Comparison of ENCODE assay signal across 37 cellular contexts in genomic region chr12:92583910-92584309, GRCh38.
A peak's percentile ranks its signal among the peaks of the same experiment; 100 is the strongest.
DNase-seq lines count a peak whose midpoint lies in the region; ATAC-seq, FAIRE-seq and TF ChIP-seq lines count a peak whose summit lies in the region.
"Had no signal": no experiment of that assay in that cellular context is flagged by ENCODE, and none has a peak within 500 bp of the region (broad histone marks: within the 10 kb centered on the region; RNA-seq: fewer than 3 reads in every experiment).

No MANE protein-coding gene starts in this region.

- H3K27me3 Mint-ChIP-seq in GM23338 (ENCODE audit: insufficient read depth, low read depth, poor library complexity) (peaks cover 2% of the 10 kb centered on the region), endodermal cell (ENCODE audit: insufficient read depth) (no peaks in the 10 kb centered on the region)
- H3K27me3 Mint-ChIP-seq: B cell; CD4-positive, alpha-beta memory T cell; CD4-positive, alpha-beta T cell; CD4-positive, CD25-positive, alpha-beta regulatory T cell; CD8-positive, alpha-beta memory T cell had no signal

- DNase-seq in HepG2 (ENCODE audit: low spot score) = no peak
- no peak for DNase-seq in right lobe of liver
- no peak for DNase-seq in GM23338 (ENCODE audit: low spot score)
- no peak for DNase-seq in K562 (ENCODE audit: extremely low read depth in 1 of 4, low spot score in 3 of 4)
- DNase-seq in endodermal cell = no peak
- DNase-seq in A673 (ENCODE audit: low spot score) = no peak
- no peak for DNase-seq in trophoblast cell
- DNase-seq in left lobe of liver (ENCODE audit: low spot score) = no peak
- DNase-seq: 8988T; ACHN; AML-193; BE2C; C1 segment of cervical spinal cord; Caco-2; Calu3; CD4-positive, alpha-beta memory T cell; CD4-positive, alpha-beta T cell; CD4-positive, CD25-positive, alpha-beta regulatory T cell; CD8-positive, alpha-beta memory T cell; CD8-positive, alpha-beta T cell; COR-L47; DMS 273 treated with DMSO at 0.1 percent for 48 hours; DMS153; DMS53; DMS79; DMS79 treated with DMSO at 0.1 percent for 48 hours; DND-41; EL had no signal

- no peak overlapping the region for H2BK120ac ChIP-seq in trophoblast cell (ENCODE audit: insufficient read depth, low read length, poor library complexity)

- H4K91ac ChIP-seq in trophoblast cell (ENCODE audit: low read depth, low read length) = no peak overlapping the region

- no peak overlapping the region for H3K14ac ChIP-seq in trophoblast cell (ENCODE audit: low read length)

- TF ChIP-seq RAD21 in HepG2 (CRISPR knock-in tag; IDR thresholded peaks at IDR 0.05) = no peak
- no peak for TF ChIP-seq RAD21 in K562 (CRISPR knock-in tag; conservative IDR thresholded peaks at IDR 0.05 in 1 of 2, IDR thresholded peaks at IDR 0.05 in 1 of 2)

- H3K9ac ChIP-seq in HepG2 (ENCODE audit: insufficient read depth, low read depth, low read length) (no peak overlapping the region), K562 (ENCODE audit: insufficient read depth in 1 of 2, low read depth in 2 of 2, low read length in 2 of 2) (no peak overlapping the region), endodermal cell (ENCODE audit: extremely low read depth, low read length, poor library complexity, severe bottlenecking) (no peak overlapping the region), trophoblast cell (ENCODE audit: low read length) (no peak overlapping the region)
- H3K9ac ChIP-seq: BLaER1; BLaER1 treated with 17β-estradiol and CSF1 and Interleukin-3, amounts not matched to agents 10 nM and 100 nM had no signal

- no peak overlapping the region for H3K4ac ChIP-seq in trophoblast cell (ENCODE audit: low read depth, low read length)

- H3K4me3 Mint-ChIP-seq in GM23338 = no peak overlapping the region
- H3K4me3 Mint-ChIP-seq in endodermal cell = no peak overlapping the region
- H3K4me3 Mint-ChIP-seq: B cell; CD14-positive monocyte; CD4-positive, alpha-beta memory T cell; CD4-positive, alpha-beta T cell; CD4-positive, CD25-positive, alpha-beta regulatory T cell; CD8-positive, alpha-beta memory T cell; CD8-positive, alpha-beta T cell had no signal

- ATAC-seq in HepG2 (no peak), right lobe of liver (no peak), GM23338 (no peak), K562 (no peak), left lobe of liver (no peak)
- ATAC-seq: A549; CD8-positive, alpha-beta T cell had no signal

- in situ Hi-C loops in HepG2 (cut with HindIII; ENCODE audit: extremely low pct_ligation_motif_present, low pct_unique_long_range_greater_than_20kb) (no loop called here), K562 (cut with MboI) (no loop called here)

- no peak overlapping the region for H3K18ac ChIP-seq in trophoblast cell (ENCODE audit: low read length)

- peaks cover 7% of the 10 kb centered on the region; the same call in 2 of the 3 replicates for H3K4me1 Mint-ChIP-seq in GM23338
- peaks cover 16% of the 10 kb centered on the region for H3K4me1 Mint-ChIP-seq in endodermal cell
- H3K4me1 Mint-ChIP-seq: CD4-positive, alpha-beta memory T cell had no signal

- peaks cover 2% of the 10 kb centered on the region; the same call in 2 of the 3 replicates for H3K36me3 Mint-ChIP-seq in GM23338 (ENCODE audit: low read depth)
- no peaks in the 10 kb centered on the region for H3K36me3 Mint-ChIP-seq in endodermal cell (ENCODE audit: low read depth)
- H3K36me3 Mint-ChIP-seq: CD14-positive monocyte; CD4-positive, CD25-positive, alpha-beta regulatory T cell; CD8-positive, alpha-beta T cell had no signal

- WGBS in HepG2 (ENCODE audit: low lambda C conversion rate) = 4% methylated on average over 2 of the region's 2 CpGs
- WGBS in right lobe of liver (ENCODE audit: insufficient coverage, low coverage, low lambda C conversion rate, missing lambda C conversion rate) = 70% methylated on average over 2 of the region's 2 CpGs
- WGBS in K562 (ENCODE audit: insufficient coverage, low coverage, missing lambda C conversion rate) = 0% methylated on average over 2 of the region's 2 CpGs
- 90 to 93% methylated on average over 2 of the region's 2 CpGs for WGBS in endodermal cell (ENCODE audit: insufficient coverage in 1 of 2, insufficient read length in 1 of 2), 2 experiments
- no CpG with 5 or more reads among the region's 2 CpGs for WGBS in trophoblast cell (ENCODE audit: extremely low coverage, insufficient coverage, insufficient read length)

- TF ChIP-seq EP300 in HepG2 (IDR thresholded peaks at IDR 0.05; ENCODE audit: low read depth in 2 of 2, low read length in 2 of 2) (no peak), HepG2 (CRISPR knock-in tag; IDR thresholded peaks at IDR 0.05; ENCODE audit: borderline replicate concordance) (no peak), K562 (IDR thresholded peaks at IDR 0.05; ENCODE audit: low read length) (no peak)

- H4K20me1 ChIP-seq in HepG2 (ENCODE audit: insufficient read depth, low read length) (no peaks in the 10 kb centered on the region), GM23338 (replicated peaks; ENCODE audit: insufficient read depth) (no peaks in the 10 kb centered on the region), K562 (replicated peaks; ENCODE audit: control insufficient read depth, insufficient read depth, low read length) (no peaks in the 10 kb centered on the region)
- H4K20me1 ChIP-seq: BLaER1; BLaER1 treated with 17β-estradiol and CSF1 and Interleukin-3, amounts not matched to agents 10 nM and 100 nM had no signal

- no peaks in the 10 kb centered on the region for H3F3A ChIP-seq in GM23338 (replicated peaks; ENCODE audit: low read depth)

- H3K4me2 ChIP-seq in HepG2 (ENCODE audit: low read depth, low read length) = no peak overlapping the region
- H3K4me2 ChIP-seq in GM23338 = no peak overlapping the region
- H3K4me2 ChIP-seq in K562 (ENCODE audit: insufficient read depth, low read length) = no peak overlapping the region
- H3K4me2 ChIP-seq in trophoblast cell (ENCODE audit: low read length) = no peak overlapping the region
- H3K4me2 ChIP-seq: A549; BLaER1; BLaER1 treated with 17β-estradiol and CSF1 and Interleukin-3, amounts not matched to agents 10 nM and 100 nM had no signal

- no peak overlapping the region for H4K12ac ChIP-seq in trophoblast cell (ENCODE audit: low read depth, low read length)

- H3K27ac ChIP-seq in HepG2 (ENCODE audit: extremely low read length, insufficient read depth, low read length) = no peak overlapping the region
- no peak overlapping the region for H3K27ac ChIP-seq in right lobe of liver
- no peak overlapping the region for H3K27ac ChIP-seq in GM23338 (ENCODE audit: low read depth)
- no peak overlapping the region for H3K27ac ChIP-seq in K562 (ENCODE audit: extremely low read depth, low read depth, low read length)
- no peak overlapping the region for H3K27ac ChIP-seq in endodermal cell (ENCODE audit: low read depth, low read length)
- no peak overlapping the region for H3K27ac ChIP-seq in A673 (ENCODE audit: low read depth, low read length, poor library complexity, severe bottlenecking)
- H3K27ac ChIP-seq in trophoblast cell (ENCODE audit: low read depth, low read length) = no peak overlapping the region
- H3K27ac ChIP-seq: 22Rv1, A549, BLaER1, C4-2B had no signal

- H3K9me2 ChIP-seq in GM23338 (ENCODE audit: insufficient read depth) = peaks cover 4% of the 10 kb centered on the region; the same call in 1 of the 2 replicates

- H3K4me3 ChIP-seq in HepG2 (replicated peaks in 1 of 3; ENCODE audit: insufficient read depth in 1 of 3, low read depth in 2 of 3, low read length in 3 of 3) (no peak overlapping the region), right lobe of liver (no peak overlapping the region), GM23338 (no peak overlapping the region), K562 (no peak overlapping the region), endodermal cell (ENCODE audit: low read length) (peak overlapping the region; percentile 59), A673 (ENCODE audit: low read depth, low read length, poor library complexity, severe bottlenecking) (no peak overlapping the region), trophoblast cell (ENCODE audit: low read depth, low read length) (no peak overlapping the region)
- H3K4me3 ChIP-seq: A549; BLaER1; BLaER1 treated with 17β-estradiol and CSF1 and Interleukin-3, amounts not matched to agents 10 nM and 100 nM had no signal

- FAIRE-seq in HepG2 (lab: Jason Lieb, UNC) = no peak
- FAIRE-seq in K562 (lab: Jason Lieb, UNC) = no peak
- FAIRE-seq: A204.1, A549, D721Med had no signal

- CTCF ChIA-PET in HepG2 (lab: Yijun Ruan, JAX; ENCODE audit: low intra/inter-chr PET ratio, low total read pairs) (no interaction called here), K562 (lab: Yijun Ruan, JAX; ENCODE audit: low intra/inter-chr PET ratio) (no interaction called here), A673 (lab: Charles Lee) (no interaction called here)

- intact Hi-C loops in HepG2 (cut with micrococcal nuclease; ENCODE audit: unreplicated experiment) (no loop called here), right lobe of liver (cut with DNase I) (no loop called here), K562 (cut with micrococcal nuclease) (no loop called here), A673 (cut with micrococcal nuclease; ENCODE audit: unreplicated experiment) (no loop called here)

- no peaks in the 10 kb centered on the region for H3K79me2 ChIP-seq in HepG2 (ENCODE audit: insufficient read depth, low read length)
- H3K79me2 ChIP-seq in GM23338 (replicated peaks; ENCODE audit: insufficient read depth) = no peaks in the 10 kb centered on the region
- no peaks in the 10 kb centered on the region for H3K79me2 ChIP-seq in K562 (ENCODE audit: control insufficient read depth, insufficient read depth, low read length)
- H3K79me2 ChIP-seq in trophoblast cell (ENCODE audit: control insufficient read depth, insufficient read depth, low read length, poor library complexity) = no peaks in the 10 kb centered on the region

- H4K8ac ChIP-seq in trophoblast cell (ENCODE audit: low read depth, low read length) = no peak overlapping the region

- H2AK5ac ChIP-seq in trophoblast cell (ENCODE audit: low read length) = no peak overlapping the region

- H3K9me3 Mint-ChIP-seq in GM23338 (peaks cover 2% of the 10 kb centered on the region; the same call in 1 of the 3 replicates), endodermal cell (peaks cover 8% of the 10 kb centered on the region)
- H3K9me3 Mint-ChIP-seq: CD4-positive, alpha-beta T cell had no signal

- no peaks in the 10 kb centered on the region for H3K9me1 ChIP-seq in K562 (ENCODE audit: control insufficient read depth, insufficient read depth, low read length)

- H3K27me3 ChIP-seq in HepG2 (ENCODE audit: control insufficient read depth in 1 of 2, insufficient read depth in 2 of 2, low read length in 2 of 2) (no peaks in the 10 kb centered on the region), right lobe of liver (no peaks in the 10 kb centered on the region), GM23338 (ENCODE audit: insufficient read depth) (no peaks in the 10 kb centered on the region), K562 (ENCODE audit: control insufficient read depth in 2 of 2, insufficient read depth in 2 of 2, low read length in 2 of 2) (peaks cover 0 to 6% of the 10 kb centered on the region in 2 experiments; a peak in 3 of 5 replicates), endodermal cell (ENCODE audit: control insufficient read depth, insufficient read depth, low read length, poor library complexity, severe bottlenecking) (no peaks in the 10 kb centered on the region), A673 (replicated peaks; ENCODE audit: insufficient read depth, low read depth, low read length, poor library complexity) (no peaks in the 10 kb centered on the region), trophoblast cell (ENCODE audit: insufficient read depth, low read length) (no peaks in the 10 kb centered on the region)
- H3K27me3 ChIP-seq: BE2C; BLaER1; BLaER1 treated with 17β-estradiol and CSF1 and Interleukin-3, amounts not matched to agents 10 nM and 100 nM had no signal

- no peak overlapping the region for H2BK12ac ChIP-seq in trophoblast cell (ENCODE audit: low read length)

- H3K4me1 ChIP-seq in HepG2 (ENCODE audit: insufficient read depth, low read length) (no peaks in the 10 kb centered on the region), right lobe of liver (no peaks in the 10 kb centered on the region), GM23338 (ENCODE audit: insufficient read depth) (no peaks in the 10 kb centered on the region), K562 (replicated peaks in 1 of 2; ENCODE audit: control insufficient read depth in 2 of 2, insufficient read depth in 2 of 2, low read length in 2 of 2) (no peaks in the 10 kb centered on the region), endodermal cell (ENCODE audit: control insufficient read depth, insufficient read depth, low read length) (peaks cover 13% of the 10 kb centered on the region), A673 (ENCODE audit: insufficient read depth, low read length, poor library complexity, severe bottlenecking) (no peaks in the 10 kb centered on the region), trophoblast cell (ENCODE audit: control insufficient read depth in 1 of 2, insufficient read depth in 2 of 2, low read length in 2 of 2) (no peaks in the 10 kb centered on the region)
- H3K4me1 ChIP-seq: A549, Caco-2 had no signal

- no peaks in the 10 kb centered on the region for H3K79me1 ChIP-seq in trophoblast cell (ENCODE audit: low read length)

- H3K27ac Mint-ChIP-seq in GM23338 = no peak overlapping the region
- no peak overlapping the region for H3K27ac Mint-ChIP-seq in endodermal cell
- H3K27ac Mint-ChIP-seq: B cell; CD14-positive monocyte; CD4-positive, alpha-beta T cell; CD4-positive, CD25-positive, alpha-beta regulatory T cell; CD8-positive, alpha-beta T cell had no signal

- H3K9me3 ChIP-seq in HepG2 (ENCODE audit: low read length) (no peaks in the 10 kb centered on the region), right lobe of liver (no peaks in the 10 kb centered on the region), K562 (replicated peaks; ENCODE audit: control insufficient read depth, insufficient read depth, low read depth, low read length) (no peaks in the 10 kb centered on the region), endodermal cell (ENCODE audit: control insufficient read depth, low read length) (peaks cover 15% of the 10 kb centered on the region), A673 (ENCODE audit: low read depth, low read length, poor library complexity, severe bottlenecking) (no peaks in the 10 kb centered on the region), trophoblast cell (ENCODE audit: insufficient read depth, low read depth, low read length) (no peaks in the 10 kb centered on the region)
- H3K9me3 ChIP-seq: BE2C, Caco-2 had no signal

- BruUV-seq in HepG2 (replicated peaks; lab: Mats Ljungman, UMichigan) (no TSS peak), K562 (replicated peaks; lab: Mats Ljungman, UMichigan) (no TSS peak), A673 (replicated peaks; lab: Mats Ljungman, UMichigan) (no TSS peak)

- H2AFZ ChIP-seq in HepG2 (ENCODE audit: low read length) (no peak overlapping the region), GM23338 (no peak overlapping the region), K562 (ENCODE audit: low read depth, low read length) (no peak overlapping the region), trophoblast cell (ENCODE audit: insufficient read depth, low read length, poor library complexity) (no peak overlapping the region)

- H3K36me3 ChIP-seq in HepG2 (replicated peaks in 1 of 2; ENCODE audit: control insufficient read depth in 1 of 2, insufficient read depth in 2 of 2, low read length in 2 of 2) (no peaks in the 10 kb centered on the region), right lobe of liver (no peaks in the 10 kb centered on the region), GM23338 (ENCODE audit: insufficient read depth) (no peaks in the 10 kb centered on the region), K562 (ENCODE audit: control insufficient read depth, insufficient read depth, low read length) (no peaks in the 10 kb centered on the region), endodermal cell (ENCODE audit: control insufficient read depth, insufficient read depth, low read length) (no peaks in the 10 kb centered on the region), A673 (ENCODE audit: insufficient read depth, low read length, poor library complexity, severe bottlenecking) (no peaks in the 10 kb centered on the region), trophoblast cell (ENCODE audit: control insufficient read depth in 1 of 2, insufficient read depth in 2 of 2, low read length in 2 of 2) (no peaks in the 10 kb centered on the region)
- H3K36me3 ChIP-seq: BE2C; BLaER1; BLaER1 treated with 17β-estradiol and CSF1 and Interleukin-3, amounts not matched to agents 10 nM and 100 nM had no signal

- no peak for TF ChIP-seq CTCF in HepG2 (CRISPR knock-in tag; IDR thresholded peaks at IDR 0.05)
- no peak for TF ChIP-seq CTCF in right lobe of liver (IDR thresholded peaks at IDR 0.05)
- no peak for TF ChIP-seq CTCF in GM23338 (conservative IDR thresholded peaks at IDR 0.05; ENCODE audit: low read depth in 2 of 2)
- no peak for TF ChIP-seq CTCF in K562 (IDR thresholded peaks at IDR 0.05 in 2 of 3, conservative IDR thresholded peaks at IDR 0.05 in 1 of 3; ENCODE audit: insufficient read depth in 2 of 3, low read depth in 1 of 3, low read length in 3 of 3)
- no peak for TF ChIP-seq CTCF in endodermal cell (conservative IDR thresholded peaks at IDR 0.05)
- TF ChIP-seq CTCF in A673 (conservative IDR thresholded peaks at IDR 0.05; ENCODE audit: low read depth, low read length) = no peak

- H2BK5ac ChIP-seq in trophoblast cell (ENCODE audit: low read depth, low read length, poor library complexity) = no peak overlapping the region

- no peak overlapping the region for H3K23ac ChIP-seq in trophoblast cell (ENCODE audit: low read length)

- POLR2A ChIA-PET in HepG2 (lab: Yijun Ruan, JAX) (no interaction called here), K562 (lab: Yijun Ruan, JAX) (interaction anchor here (0.6 kb wide), 1 partner anchor 289 kb away, joined by 3 read pairs; no protein-coding TSS in a partner anchor), A673 (lab: Charles Lee; ENCODE audit: low non-redundant PET) (no interaction called here)

- TF ChIP-seq POLR2A in HepG2 (IDR thresholded peaks at IDR 0.05; ENCODE audit: insufficient read depth in 1 of 2, low read depth in 2 of 2, low read length in 2 of 2) (no peak), right lobe of liver (IDR thresholded peaks at IDR 0.05) (no peak), K562 (conservative IDR thresholded peaks at IDR 0.05) (no peak)

Comparison
In these comparisons a context has a peak if more than half of its experiments do, and no peak if none do; other contexts are left out.
1. Of the 241 proteins assayed by ChIP-seq in both HepG2 and K562: peak only in HepG2: none; only in K562: TFE3; in both: none; in neither: 240.